ENCODE assay signal across 9 cellular contexts in genomic region chr5:68369436-68370125, GRCh38.
DNase-seq lines count a peak whose midpoint lies in the region; ATAC-seq and TF ChIP-seq lines count a peak whose summit lies in the region.
"Had no signal": no experiment of that assay in that cellular context is flagged by ENCODE, and none has a peak within 500 bp of the region (broad histone marks: within the 10 kb centered on the region; RNA-seq: fewer than 3 reads in every experiment).

No MANE protein-coding gene starts in this region.

- peak; percentile 86 for ATAC-seq in HG03342 (IDR thresholded peaks at IDR 0.05; ENCODE audit: unreplicated experiment)
- ATAC-seq in stimulated activated naive B cell treated with anti-CD40 and anti-IgM and Interleukin-4, amounts not matched to agents 10 μg/mL and 1 μg/mL and 100 μg/mL, for 72 hours (replicated peaks), result peak; percentile 87 to 88

- peaks cover 24 to 54% of the 10 kb centered on the region in 2 donors for H3K4me1 Mint-ChIP-seq in stimulated activated naive B cell treated with anti-CD40 and anti-IgM and Interleukin-4, amounts not matched to agents 10 μg/mL and 1 μg/mL and 100 μg/mL, for 72 hours

- H3K4me3 Mint-ChIP-seq in stimulated activated naive B cell treated with anti-CD40 and anti-IgM and Interleukin-4, amounts not matched to agents 10 μg/mL and 1 μg/mL and 100 μg/mL, for 72 hours, result peak overlapping the region; percentile 8 to 60

- H3K36me3 Mint-ChIP-seq in stimulated activated naive B cell treated with anti-CD40 and anti-IgM and Interleukin-4, amounts not matched to agents 10 μg/mL and 1 μg/mL and 100 μg/mL, for 72 hours, result peaks cover 0 to 9% of the 10 kb centered on the region in 2 donors
- H3K36me3 Mint-ChIP-seq: IgD-negative memory B cell had no signal

- CTCF ChIA-PET in HEK293T (lab: Yijun Ruan, JAX), result no interaction called here

- POLR2A ChIA-PET in HEK293T (lab: Yijun Ruan, JAX), result no interaction called here

- H3K27ac Mint-ChIP-seq in stimulated activated naive B cell treated with anti-CD40 and anti-IgM and Interleukin-4, amounts not matched to agents 10 μg/mL and 1 μg/mL and 100 μg/mL, for 72 hours, result no peak overlapping the region

- peak; percentile 31 for DNase-seq in activated CD8-positive, alpha-beta memory T cell treated with anti-CD3 and anti-CD28 coated beads, Interleukin-2, amount 50 U/mL, for 4 hours
- DNase-seq in activated CD8-positive, alpha-beta memory T cell treated with anti-CD3 and anti-CD28 coated beads, Interleukin-2, amount 50 U/mL, for 48 hours, result no peak
- peak; percentile 33 for DNase-seq in activated gamma-delta T cell treated with anti-CD3 and anti-CD28 coated beads, Interleukin-2, amount 50 U/mL, for 16 hours (ENCODE audit: low read depth)
- DNase-seq in stimulated activated naive B cell treated with anti-CD40 and anti-IgM and Interleukin-4, amounts not matched to agents 10 μg/mL and 1 μg/mL and 100 μg/mL, for 72 hours, result no peak
- no peak for DNase-seq in medulla oblongata (ENCODE audit: extremely low spot score)
- no peak for DNase-seq in mesenteric fat pad (ENCODE audit: low spot score)
- no peak for DNase-seq in HEK293T (ENCODE audit: extremely low spot score)

- no peaks in the 10 kb centered on the region for H3K27me3 Mint-ChIP-seq in stimulated activated naive B cell treated with anti-CD40 and anti-IgM and Interleukin-4, amounts not matched to agents 10 μg/mL and 1 μg/mL and 100 μg/mL, for 72 hours

- peaks cover 1 to 13% of the 10 kb centered on the region in 2 donors for H3K9me3 Mint-ChIP-seq in stimulated activated naive B cell treated with anti-CD40 and anti-IgM and Interleukin-4, amounts not matched to agents 10 μg/mL and 1 μg/mL and 100 μg/mL, for 72 hours

TF ChIP-seq in HEK293T, 16 proteins besides CTCF, POLR2A, EP300 and RAD21:
- TF ChIP-seq PKNOX1 (IDR thresholded peaks at IDR 0.05) (no peak), HDGF (IDR thresholded peaks at IDR 0.05; ENCODE audit: borderline replicate concordance) (no peak), TARDBP (IDR thresholded peaks at IDR 0.05) (no peak), FOXM1 (IDR thresholded peaks at IDR 0.05; ENCODE audit: borderline replicate concordance) (no peak), SUZ12 (IDR thresholded peaks at IDR 0.05) (no peak)

Comparison
In these comparisons a context has a peak if more than half of its experiments do, and no peak if none do; other contexts are left out.
1. DNase-seq: peak in activated CD8-positive, alpha-beta memory T cell treated with anti-CD3 and anti-CD28 coated beads, Interleukin-2, amount 50 U/mL, for 4 hours (single experiment) and activated gamma-delta T cell treated with anti-CD3 and anti-CD28 coated beads, Interleukin-2, amount 50 U/mL, for 16 hours (single experiment); none in activated CD8-positive, alpha-beta memory T cell treated with anti-CD3 and anti-CD28 coated beads, Interleukin-2, amount 50 U/mL, for 48 hours (single experiment), stimulated activated naive B cell treated with anti-CD40 and anti-IgM and Interleukin-4, amounts not matched to agents 10 μg/mL and 1 μg/mL and 100 μg/mL, for 72 hours (single experiment), medulla oblongata (single experiment), mesenteric fat pad (single experiment) and HEK293T (single experiment).